In the genomic region with DNA sequence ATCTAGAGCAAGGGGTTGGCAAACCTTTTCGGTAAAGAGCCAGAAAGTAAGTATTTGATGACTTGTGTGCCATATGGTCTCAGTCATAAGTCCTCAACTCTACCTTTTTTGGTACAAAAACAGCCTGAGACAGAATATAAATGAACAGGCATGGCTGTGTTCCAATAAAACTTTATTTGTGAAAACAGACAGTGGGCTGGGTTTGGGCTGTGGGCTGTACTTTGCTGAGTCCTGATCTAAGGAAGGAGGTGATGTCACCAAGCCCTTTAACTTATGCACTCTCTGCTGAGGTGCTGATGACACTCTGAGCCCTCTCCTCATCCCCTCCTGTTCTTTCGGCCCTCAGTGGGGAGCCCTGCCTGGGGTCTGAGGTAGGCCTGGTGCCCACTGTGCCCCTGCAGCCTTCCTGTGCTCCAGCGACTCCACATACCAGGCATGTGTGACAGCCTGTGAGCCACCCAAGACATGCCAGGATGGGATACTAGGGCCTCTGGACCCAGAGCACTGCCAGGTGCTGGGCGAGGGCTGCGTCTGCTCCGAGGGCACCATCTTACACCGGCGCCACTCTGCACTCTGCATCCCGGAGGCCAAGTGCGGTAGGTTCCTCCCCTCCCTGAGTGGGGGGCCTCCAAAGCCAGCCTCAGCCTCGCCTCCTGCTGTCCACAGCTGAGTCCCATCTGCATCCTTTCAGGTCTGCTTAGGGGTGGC, we compare ENCODE assay signal across 23 cellular contexts.
"Had no signal": no experiment of that assay in that cellular context is flagged by ENCODE, and none has a peak within 500 bp of the region (broad histone marks: within the 10 kb centered on the region; RNA-seq: fewer than 3 reads in every experiment).

No MANE protein-coding gene starts in this region.

- H3K36me3 Mint-ChIP-seq: activated naive CD4-positive, alpha-beta T cell treated with anti-CD3 and anti-CD28 coated beads, Interleukin-2, amount 50 U/mL, for 24 hours; brain; immature natural killer cell; naive thymus-derived CD4-positive, alpha-beta T cell had no signal

- FAIRE-seq: urothelium cell line had no signal

- H3K36me3 ChIP-seq: left lung, tibial artery had no signal

- H3K4me1 ChIP-seq: foreskin keratinocyte, left lung, tibial artery had no signal

- H3K4me3 ChIP-seq: left lung, lung, tibial artery had no signal

- ATAC-seq: activated CD8-positive, alpha-beta T cell treated with anti-CD3 and anti-CD28 coated beads, Interleukin-2, amount 10 ng/mL, durations not matched to agents 7 days and 5 days; foreskin keratinocyte; left lung; naive thymus-derived CD4-positive, alpha-beta T cell had no signal

- DNase-seq: activated CD4-positive, alpha-beta T cell treated with anti-CD3 and anti-CD28 coated beads, Interleukin-2, amount 10 ng/mL, durations not matched to agents 7 days and 5 days; activated CD4-positive, CD25-positive, alpha-beta regulatory T cell; activated CD8-positive, alpha-beta T cell treated with anti-CD3 and anti-CD28 coated beads, Interleukin-2, amount 10 ng/mL, durations not matched to agents 7 days and 5 days; activated gamma-delta T cell treated with Interleukin-2 at 50 U/mL for 16 hours; activated T-cell treated with anti-CD3 and anti-CD28 coated beads, Interleukin-2, amount 50 U/mL, for 1 hour; aorta; effector CD4-positive, alpha-beta T cell; foreskin keratinocyte; immature natural killer cell; naive thymus-derived CD4-positive, alpha-beta T cell; retina; stimulated activated CD4-positive, alpha-beta T cell treated with anti-CD3 and anti-CD28 coated beads, Interleukin-2, amount 100 ng/mL, for 48 hours; stimulated activated naive CD4-positive, alpha-beta T cell treated with Interleukin-2 at 50 U/mL for 16 hours; substantia nigra; T1000; tibial artery had no signal

- H3K27ac Mint-ChIP-seq: activated CD4-positive, alpha-beta T cell treated with anti-CD3 and anti-CD28 coated beads, Interleukin-2, amount 10 ng/mL, durations not matched to agents 7 days and 5 days; activated CD8-positive, alpha-beta T cell treated with anti-CD3 and anti-CD28 coated beads, Interleukin-2, amount 10 ng/mL, durations not matched to agents 7 days and 5 days; activated naive CD4-positive, alpha-beta T cell treated with anti-CD3 and anti-CD28 coated beads, Interleukin-2, amount 50 U/mL, for 24 hours; brain; dendritic cell treated with granulocyte-macrophage colony-stimulating factor and Interleukin-4, amounts not matched to agents 40 ng/mL and 50 ng/mL, for 4 days; immature natural killer cell; naive thymus-derived CD4-positive, alpha-beta T cell had no signal

- H3K9me3 Mint-ChIP-seq: activated CD4-positive, alpha-beta T cell treated with anti-CD3 and anti-CD28 coated beads, Interleukin-2, amount 10 ng/mL, durations not matched to agents 7 days and 5 days; activated naive CD4-positive, alpha-beta T cell treated with anti-CD3 and anti-CD28 coated beads, Interleukin-2, amount 50 U/mL, for 24 hours; brain; dendritic cell treated with granulocyte-macrophage colony-stimulating factor and Interleukin-4, amounts not matched to agents 40 ng/mL and 50 ng/mL, for 4 days; immature natural killer cell; neural crest cell had no signal

- H3K27ac ChIP-seq: foreskin keratinocyte, left lung, tibial artery had no signal

- H3K4me1 Mint-ChIP-seq: activated CD4-positive, alpha-beta T cell treated with anti-CD3 and anti-CD28 coated beads, Interleukin-2, amount 10 ng/mL, durations not matched to agents 7 days and 5 days; activated naive CD4-positive, alpha-beta T cell treated with anti-CD3 and anti-CD28 coated beads, Interleukin-2, amount 50 U/mL, for 24 hours; brain; immature natural killer cell; naive thymus-derived CD4-positive, alpha-beta T cell; neural crest cell had no signal

- H3K4me3 Mint-ChIP-seq: activated CD4-positive, alpha-beta T cell treated with anti-CD3 and anti-CD28 coated beads, Interleukin-2, amount 10 ng/mL, durations not matched to agents 7 days and 5 days; activated CD8-positive, alpha-beta T cell treated with anti-CD3 and anti-CD28 coated beads, Interleukin-2, amount 10 ng/mL, durations not matched to agents 7 days and 5 days; activated naive CD4-positive, alpha-beta T cell treated with anti-CD3 and anti-CD28 coated beads, Interleukin-2, amount 50 U/mL, for 24 hours; brain; dendritic cell treated with granulocyte-macrophage colony-stimulating factor and Interleukin-4, amounts not matched to agents 40 ng/mL and 50 ng/mL, for 4 days; immature natural killer cell; naive thymus-derived CD4-positive, alpha-beta T cell; neural crest cell had no signal

- H3K9me3 ChIP-seq: left lung, tibial artery had no signal
